Comparison of ENCODE assay signal across 9 cellular contexts in the genomic region with DNA sequence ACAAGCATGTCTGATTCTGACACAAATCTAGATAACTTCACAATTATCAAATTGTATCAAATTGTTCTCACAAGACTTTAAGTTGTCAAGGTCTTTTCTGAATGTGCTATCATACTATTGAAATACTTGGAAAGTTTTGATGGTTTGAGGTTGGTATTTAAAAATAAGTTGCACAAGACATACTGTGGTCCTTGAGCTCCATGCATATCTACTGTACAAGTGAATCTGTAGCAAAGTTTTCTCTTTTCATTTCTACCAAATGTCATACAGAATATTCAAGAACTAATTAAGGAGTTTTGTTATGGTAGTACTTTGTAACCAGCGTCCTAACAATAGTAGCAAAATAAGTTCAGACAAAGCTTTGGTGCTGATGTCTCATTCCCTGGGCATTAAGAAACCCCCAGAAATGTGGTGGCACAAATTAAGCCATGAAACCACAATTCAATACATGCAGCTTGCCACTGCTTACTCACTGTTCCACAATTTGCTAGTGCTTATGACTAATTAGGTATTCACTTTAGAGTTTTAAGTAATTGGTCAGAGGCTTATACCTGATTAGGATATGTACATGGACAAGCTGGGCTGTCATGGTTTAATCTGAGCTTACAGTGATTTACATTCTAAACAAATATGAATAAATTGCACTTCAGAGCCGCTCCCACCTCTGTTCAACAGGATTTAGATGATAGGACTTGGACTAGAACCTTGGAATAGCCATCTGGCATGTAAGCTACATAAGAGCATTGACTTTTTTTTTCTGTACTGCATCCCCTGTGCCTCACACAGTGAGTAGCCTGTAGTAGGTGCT. TPM values are rescaled to one million over a fixed set of nuclear protein-coding genes. Genes with fewer than 3 reads are reported as not detected.
A peak's percentile ranks its signal among the peaks of the same experiment; 100 is the strongest.
DNase-seq lines count a peak whose midpoint lies in the region; ATAC-seq, FAIRE-seq and TF ChIP-seq lines count a peak whose summit lies in the region.
"Had no signal": no experiment of that assay in that cellular context is flagged by ENCODE, and none has a peak within 500 bp of the region (broad histone marks: within the 10 kb centered on the region; RNA-seq: fewer than 3 reads in every experiment).

No MANE protein-coding gene starts in this region.

- SMC1A ChIA-PET in GM12878 (lab: Charles Lee; ENCODE audit: uncharacterized antibody, unreplicated experiment) = interaction anchor here (0.6 to 2.6 kb wide), 6 partner anchors 9 to 426 kb away, joined by 3 to 10 read pairs (median 5); partner anchors contain the start of gene TBC1D23

- H3K4me2 ChIP-seq in GM12878 (ENCODE audit: control insufficient read depth, insufficient read depth) = no peak overlapping the region

- no peaks in the 10 kb centered on the region for H4K20me1 ChIP-seq in GM12878 (ENCODE audit: control insufficient read depth, insufficient read depth)

- TF ChIP-seq CTCF in GM12878 (IDR thresholded peaks at IDR 0.05 in 2 of 3, conservative IDR thresholded peaks at IDR 0.05 in 1 of 3; ENCODE audit: control insufficient read depth in 2 of 3, extremely low read depth in 1 of 3, insufficient read depth in 1 of 3, low read depth in 3 of 3, low read length in 3 of 3) (no peak), retinal pigment epithelial cell (conservative IDR thresholded peaks at IDR 0.05; ENCODE audit: low read depth, low read length) (no peak), sigmoid colon (IDR thresholded peaks at IDR 0.05) (no peak)

- POLR2A ChIA-PET in GM12878 (lab: Charles Lee) = interaction anchor here (1.1 kb wide), 1 partner anchor 10 kb away, joined by 3 read pairs; no protein-coding TSS in a partner anchor

- H3K79me2 ChIP-seq in GM12878 (ENCODE audit: control insufficient read depth, insufficient read depth, low read length) = peaks cover 11% of the 10 kb centered on the region

- no peak overlapping the region for H2AFZ ChIP-seq in GM12878 (ENCODE audit: control insufficient read depth, low read depth, low read length)

- H3K27ac ChIP-seq in GM12878 (ENCODE audit: control insufficient read depth, insufficient read depth) (no peak overlapping the region), sigmoid colon (no peak overlapping the region)

- no peak for TF ChIP-seq POLR2A in GM12878 (IDR thresholded peaks at IDR 0.05; ENCODE audit: low read depth, low read length)
- no peak for TF ChIP-seq POLR2A in sigmoid colon (IDR thresholded peaks at IDR 0.05)

- RAD21 ChIA-PET in GM12878 (lab: Charles Lee; ENCODE audit: unreplicated experiment) = interaction anchor here (1.0 to 1.3 kb wide), 3 partner anchors 9 to 436 kb away, joined by 3 to 6 read pairs (median 3); partner anchors contain the start of gene TBC1D23

- intact Hi-C loops in GM12878 (cut with micrococcal nuclease; ENCODE audit: unreplicated experiment) (no loop called here), sigmoid colon (cut with DNase I) (loop anchor here (10.0 kb wide), 2 partner anchors 445 to 1745 kb away; partner anchors contain the start of gene CLDND1)

- BruUV-seq in GM12878 (replicated peaks; lab: Mats Ljungman, UMichigan) = no TSS peak

- FAIRE-seq in GM12878 (lab: Jason Lieb, UNC) = no peak
- FAIRE-seq: A204.1 had no signal

- no peak for TF ChIP-seq RAD21 in GM12878 (IDR thresholded peaks at IDR 0.05; ENCODE audit: insufficient read depth, low read depth, low read length)

- peak; percentile 25 for DNase-seq in NK-92 treated with Interleukin-12 subunit alpha and Interleukin-12 subunit beta, amount 100 ng/mL, for 24 hours (lab: John Stamatoyannopoulos, UW)
- DNase-seq in NK-92 (lab: John Stamatoyannopoulos, UW; ENCODE audit: unreplicated experiment) (no peak), NCI-H524 treated with DMSO at 0.1 percent for 48 hours (lab: John Stamatoyannopoulos, UW) (peak; percentile 100), GM12878 (ENCODE audit: low read depth, low spot score) (no peak), retinal pigment epithelial cell (ENCODE audit: low read depth) (peak; percentile 99), sigmoid colon (no peak)
- no peak for DNase-seq in stimulated activated naive CD4-positive, alpha-beta T cell treated with Interleukin-2 at 50 U/mL for 16 hours (lab: John Stamatoyannopoulos, UW)

- peak; percentile 73 for ATAC-seq in GM12878
- no peak for ATAC-seq in GM18907 (IDR thresholded peaks at IDR 0.05; ENCODE audit: unreplicated experiment)

- no peaks in the 10 kb centered on the region for H3K4me1 ChIP-seq in GM12878 (ENCODE audit: control insufficient read depth, insufficient read depth, low read length)
- H3K4me1 ChIP-seq in sigmoid colon = peaks cover 0 to 31% (median 20%) of the 10 kb centered on the region in 4 donors

- in situ Hi-C loops in GM12878 (cut with MboI) = no loop called here

- no peaks in the 10 kb centered on the region for H3K36me3 ChIP-seq in GM12878 (ENCODE audit: control insufficient read depth in 2 of 2, insufficient read depth in 2 of 2, low read length in 1 of 2)
- no peaks in the 10 kb centered on the region for H3K36me3 ChIP-seq in sigmoid colon

- H3K27me3 ChIP-seq in GM12878 (replicated peaks in 1 of 2; ENCODE audit: control insufficient read depth in 2 of 2, insufficient read depth in 2 of 2, low read length in 1 of 2) = no peaks in the 10 kb centered on the region
- H3K27me3 ChIP-seq in sigmoid colon = no peaks in the 10 kb centered on the region

- no peaks in the 10 kb centered on the region for H3K9me3 ChIP-seq in GM12878 (replicated peaks; ENCODE audit: control insufficient read depth, insufficient read depth, low read length)
- H3K9me3 ChIP-seq in sigmoid colon = no peaks in the 10 kb centered on the region

- no peak for TF ChIP-seq EP300 in GM12878 (IDR thresholded peaks at IDR 0.05; ENCODE audit: borderline replicate concordance in 1 of 2, control insufficient read depth in 1 of 2, low read depth in 2 of 2, low read length in 2 of 2)
- TF ChIP-seq EP300 in sigmoid colon (IDR thresholded peaks at IDR 0.05) = no peak

- CTCF ChIA-PET in GM12878 (lab: Yijun Ruan, JAX) = interaction anchor here (0.6 to 2.1 kb wide), 6 partner anchors 47 to 426 kb away, joined by 3 to 9 read pairs (median 4); no protein-coding TSS in a partner anchor

- WGBS in GM12878 (ENCODE audit: insufficient coverage, insufficient replicate concordance, low lambda C conversion rate, missing lambda C conversion rate) = 48% methylated on average over 2 of the region's 2 CpGs
- 57 to 76% methylated on average over 2 of the region's 2 CpGs for WGBS in sigmoid colon, 2 donors

- H3K9ac ChIP-seq in GM12878 (ENCODE audit: control insufficient read depth, insufficient read depth, low read length) = no peak overlapping the region

- H3K4me3 ChIP-seq in GM12878 (no peak overlapping the region), retinal pigment epithelial cell (ENCODE audit: low read length) (no peak overlapping the region), sigmoid colon (no peak overlapping the region)

TF ChIP-seq in GM12878, 131 proteins besides CTCF, POLR2A, EP300 and RAD21 (continues in another document):
- TF ChIP-seq MTA2 (IDR thresholded peaks at IDR 0.05; ENCODE audit: low read depth) (peak; percentile 80), PKNOX1 (IDR thresholded peaks at IDR 0.05) (no peak), PBX3 (IDR thresholded peaks at IDR 0.05; ENCODE audit: insufficient replicate concordance, low read depth, low read length) (peak; percentile 8), BCL11A (IDR thresholded peaks at IDR 0.05; ENCODE audit: low read depth, low read length) (peak; percentile 59; the same call in 1 of the 2 replicates)

RNA-seq across cellular contexts. Expression of gene TBC1D23, which starts 8.8 kb away (rescaled TPM):
- total RNA-seq in GM12878 (2013; cell fraction: nucleolus; rRNA removed) = 62.7 and 72.1 TPM in 2 replicates
- total RNA-seq in GM12878 (2014; rRNA removed) (16.0 and 20.0 TPM in 2 replicates), GM12878 (2014; rRNA removed; fragmentation: Illumina TruSeq; extraction: Trizol) (18.6 and 19.4 TPM in 2 replicates), GM12878 (2021) (17.0 and 18.1 TPM in 2 replicates), sigmoid colon (10 to 100 TPM; 31.3 to 34.9 (median 32.7) TPM)
- polyA plus RNA-seq in GM12878 (2011; ENCODE audit: low read depth) = 8.5 TPM
- polyA plus RNA-seq in GM12878 (2011; rRNA removed) (22.8 and 36.0 TPM in 2 replicates), GM12878 (2014; fragmentation: Illumina TruSeq; extraction: Trizol) (12.6 and 15.5 TPM in 2 replicates), GM12878 (2014; fragmentation: Nextera tagmentation; extraction: Ambion mirVana) (10 to 100 TPM; 13.5 to 16.2 TPM), GM12878 (2014; rRNA removed) (8.2 and 9.8 TPM in 2 replicates), GM12878 (2016; fragmentation: Nextera tagmentation; extraction: Ambion mirVana) (10 to 100 TPM; 20.6 to 23.2 TPM), sigmoid colon (10 to 100 TPM; 16.0 to 28.9 (median 18.0) TPM)
- 7.4 and 7.8 TPM in 2 replicates for polyA plus RNA-seq in GM12878 (2011; cell fraction: cytosol; rRNA removed)
- polyA plus RNA-seq in GM12878 (2011; cell fraction: nucleus; rRNA removed) = 12.8 and 14.9 TPM in 2 replicates
- polyA plus RNA-seq in GM12878 (2012) = 10.6 and 13.0 TPM in 2 replicates
- 13.8 and 39.4 TPM in 2 replicates for polyA minus RNA-seq in GM12878 (2011; rRNA and poly(A)+ RNA removed)
- polyA minus RNA-seq in GM12878 (2011; cell fraction: cytosol; rRNA and poly(A)+ RNA removed) = 5.5 and 8.2 TPM in 2 replicates
- polyA minus RNA-seq in GM12878 (2011; cell fraction: nucleus; rRNA and poly(A)+ RNA removed) = 12.9 and 15.3 TPM in 2 replicates

Comparison
In these comparisons a context has a peak if more than half of its experiments do, and no peak if none do; other contexts are left out.
1. DNase-seq: peak in NK-92 treated with Interleukin-12 subunit alpha and Interleukin-12 subunit beta, amount 100 ng/mL, for 24 hours (single experiment), NCI-H524 treated with DMSO at 0.1 percent for 48 hours (single experiment) and retinal pigment epithelial cell (single experiment); none in NK-92 (single experiment), GM12878 (single experiment), stimulated activated naive CD4-positive, alpha-beta T cell treated with Interleukin-2 at 50 U/mL for 16 hours (single experiment) and sigmoid colon (single experiment).